In the genomic region with DNA sequence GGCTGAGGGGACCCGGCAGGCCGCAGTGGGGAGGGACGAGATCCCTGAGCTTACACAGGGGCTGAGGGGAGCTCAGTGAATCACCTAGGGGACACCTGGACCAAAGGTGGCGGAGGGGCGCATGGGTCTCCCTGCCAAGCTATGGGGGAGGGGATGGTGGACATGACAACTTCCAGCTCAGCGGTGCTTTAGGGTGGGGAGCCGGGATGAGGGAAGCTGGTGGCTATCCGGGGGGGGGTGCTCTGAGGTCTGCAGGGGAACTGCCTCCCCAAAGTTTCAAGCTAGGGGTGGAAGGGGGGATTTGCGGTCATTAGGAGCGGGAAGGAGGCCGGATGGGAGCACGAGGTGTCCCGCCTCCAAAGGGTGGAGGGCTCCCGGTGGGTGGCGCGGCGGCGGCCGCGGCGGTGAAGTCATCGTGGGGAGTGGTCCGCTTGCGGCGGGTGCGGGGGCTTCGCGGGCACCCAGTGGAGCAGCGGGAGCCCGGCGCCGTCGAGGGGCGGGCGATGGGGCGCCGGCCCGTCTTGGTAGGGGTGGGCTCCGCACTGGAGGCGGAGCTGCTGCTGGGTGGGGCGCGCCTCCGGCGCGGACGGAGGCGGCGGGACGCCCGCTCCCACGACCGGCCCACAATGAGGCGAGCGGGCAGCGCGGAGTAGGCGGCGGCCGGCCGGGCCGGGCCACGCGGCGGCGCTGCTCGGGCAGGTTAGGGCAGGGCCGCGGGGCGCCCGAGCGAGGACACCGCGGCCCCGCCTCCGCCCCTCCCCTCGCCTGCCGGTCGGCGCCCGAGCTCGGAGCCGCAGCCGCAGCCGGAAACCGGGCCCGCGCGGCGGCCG, we compare ENCODE assay signal across 8 cellular contexts. TPM values are rescaled to one million over a fixed set of nuclear protein-coding genes. Genes with fewer than 3 reads are reported as not detected.
A peak's percentile ranks its signal among the peaks of the same experiment; 100 is the strongest.
DNase-seq lines count a peak whose midpoint lies in the region; ATAC-seq and TF ChIP-seq lines count a peak whose summit lies in the region.

TSS of gene MICALL1 (plus strand) at position 764 of the 830 bp plus-strand sequence. CDS start 126 bp downstream, outside the sequence.

- no peaks in the 10 kb centered on the region for H3K27me3 Mint-ChIP-seq in activated naive CD4-positive, alpha-beta T cell treated with anti-CD3 and anti-CD28 coated beads, Interleukin-2, amount 10 ng/mL, durations not matched to agents 7 days and 5 days
- H3K27me3 Mint-ChIP-seq in osteocyte (ENCODE audit: unreplicated experiment), result no peaks in the 10 kb centered on the region

- H3K36me3 ChIP-seq in BLaER1 (no peaks in the 10 kb centered on the region), SJCRH30 (no peaks in the 10 kb centered on the region), tibial nerve (no peaks in the 10 kb centered on the region)

- H3K27ac ChIP-seq in BLaER1, result peak within 1 kb of the TSS; percentile 95
- H3K27ac ChIP-seq in SJCRH30, result peak within 1 kb of the TSS; percentile 92
- peak within 1 kb of the TSS; percentile 75 to 95 (median 86) for H3K27ac ChIP-seq in tibial nerve

- peak within 1 kb of the TSS; percentile 98 for H3K4me2 ChIP-seq in BLaER1

- peak within 1 kb of the TSS; percentile 80 for H3K4me3 Mint-ChIP-seq in activated naive CD4-positive, alpha-beta T cell treated with anti-CD3 and anti-CD28 coated beads, Interleukin-2, amount 10 ng/mL, durations not matched to agents 7 days and 5 days
- peak within 1 kb of the TSS; percentile 80 for H3K4me3 Mint-ChIP-seq in osteocyte (ENCODE audit: unreplicated experiment)

- H3K4me3 ChIP-seq in BLaER1 (peak within 1 kb of the TSS; percentile 90), SJCRH30 (peak within 1 kb of the TSS; percentile 68), tibial nerve (peak within 1 kb of the TSS; percentile 58 to 89 (median 71))

- peaks cover 40% of the 10 kb centered on the region for H3K4me1 Mint-ChIP-seq in activated naive CD4-positive, alpha-beta T cell treated with anti-CD3 and anti-CD28 coated beads, Interleukin-2, amount 10 ng/mL, durations not matched to agents 7 days and 5 days
- peaks cover 47% of the 10 kb centered on the region for H3K4me1 Mint-ChIP-seq in osteocyte (ENCODE audit: unreplicated experiment)

- CTCF ChIA-PET in activated naive CD4-positive, alpha-beta T cell treated with anti-CD3 and anti-CD28 coated beads, Interleukin-2, amount 10 ng/mL, durations not matched to agents 7 days and 5 days (lab: Charles Lee), result interaction anchor here (1.4 to 2.2 kb wide), 5 partner anchors 9 to 62 kb away, joined by 4 to 19 read pairs (median 8); partner anchors contain the start of gene ANKRD54

- TF ChIP-seq CTCF in osteocyte (IDR thresholded peaks at IDR 0.05), result peak; percentile 42
- peak in 4 of 5 experiments; percentile 40 to 74 (median 56) for TF ChIP-seq CTCF in tibial nerve (IDR thresholded peaks at IDR 0.05)

- 13 to 16% methylated on average over 22 to 23 of the region's 90 CpGs for WGBS in tibial nerve, 2 donors

- peak in 1 of 2 donors; percentile 27 for TF ChIP-seq POLR2A in tibial nerve (IDR thresholded peaks at IDR 0.05)

- TF ChIP-seq EP300 in tibial nerve (IDR thresholded peaks at IDR 0.05), result no peak

- no peaks in the 10 kb centered on the region for H3K9me3 Mint-ChIP-seq in activated naive CD4-positive, alpha-beta T cell treated with anti-CD3 and anti-CD28 coated beads, Interleukin-2, amount 10 ng/mL, durations not matched to agents 7 days and 5 days
- H3K9me3 Mint-ChIP-seq in osteocyte (ENCODE audit: unreplicated experiment), result no peaks in the 10 kb centered on the region

- H3K4me1 ChIP-seq in BLaER1 (peaks cover 64% of the 10 kb centered on the region), SJCRH30 (peaks cover 29% of the 10 kb centered on the region), tibial nerve (peaks cover 0 to 44% (median 19%) of the 10 kb centered on the region in 4 donors)

- H3K27me3 ChIP-seq in BLaER1, result no peaks in the 10 kb centered on the region
- no peaks in the 10 kb centered on the region for H3K27me3 ChIP-seq in SJCRH30
- no peaks in the 10 kb centered on the region for H3K27me3 ChIP-seq in tibial nerve

- peaks cover 7% of the 10 kb centered on the region for H3K36me3 Mint-ChIP-seq in activated naive CD4-positive, alpha-beta T cell treated with anti-CD3 and anti-CD28 coated beads, Interleukin-2, amount 10 ng/mL, durations not matched to agents 7 days and 5 days
- H3K36me3 Mint-ChIP-seq in osteocyte (ENCODE audit: unreplicated experiment), result no peaks in the 10 kb centered on the region

- peak; percentile 79 for ATAC-seq in HG03521 (IDR thresholded peaks at IDR 0.05; ENCODE audit: unreplicated experiment)

- H3K9me3 ChIP-seq in BLaER1 (no peaks in the 10 kb centered on the region), SJCRH30 (replicated peaks) (no peaks in the 10 kb centered on the region), tibial nerve (no peaks in the 10 kb centered on the region)

- H3K27ac Mint-ChIP-seq in activated naive CD4-positive, alpha-beta T cell treated with anti-CD3 and anti-CD28 coated beads, Interleukin-2, amount 10 ng/mL, durations not matched to agents 7 days and 5 days, result peak within 1 kb of the TSS; percentile 82
- peak within 1 kb of the TSS; percentile 88 for H3K27ac Mint-ChIP-seq in osteocyte (ENCODE audit: unreplicated experiment)

- DNase-seq in GM19240 (ENCODE audit: insufficient read length, low spot score) (peak; percentile 80), SJCRH30 (peak; percentile 70 to 73), globus pallidus (ENCODE audit: low spot score) (peak; percentile 67), osteocyte (ENCODE audit: extremely low spot score, unreplicated experiment) (no peak), tibial nerve (ENCODE audit: low spot score in 2 of 2) (peak; percentile 23 to 50)
- peak; percentile 77 for DNase-seq in activated naive CD4-positive, alpha-beta T cell treated with anti-CD3 and anti-CD28 coated beads, Interleukin-2, amount 10 ng/mL, durations not matched to agents 7 days and 5 days

- H3K9ac ChIP-seq in BLaER1, result peak within 1 kb of the TSS; percentile 93

- peaks cover 36% of the 10 kb centered on the region for H4K20me1 ChIP-seq in BLaER1

RNA-seq across cellular contexts. Expression of gene MICALL1, which starts in this region (rescaled TPM):
- 16.8 and 18.0 TPM in 2 replicates for total RNA-seq in SJCRH30 (2014; rRNA removed; shearing (Covaris generic))
- total RNA-seq in osteocyte (51.2 and 56.6 TPM in 2 replicates), tibial nerve (10 to 100 TPM; 10.7 to 34.5 (median 20.4) TPM)
